ENCODE assay signal across 14 cellular contexts in genomic region chr15:89103481-89104171, GRCh38. TPM values are rescaled to one million over a fixed set of nuclear protein-coding genes. Genes with fewer than 3 reads are reported as not detected.
DNase-seq lines count a peak whose midpoint lies in the region; ATAC-seq and TF ChIP-seq lines count a peak whose summit lies in the region.
"Had no signal": no experiment of that assay in that cellular context is flagged by ENCODE, and none has a peak within 500 bp of the region (broad histone marks: within the 10 kb centered on the region; RNA-seq: fewer than 3 reads in every experiment).

No MANE protein-coding gene starts in this region.

- DNase-seq in HFFc6, result no peak
- DNase-seq in cerebellum (ENCODE audit: low spot score), result peak; percentile 59
- no peak for DNase-seq in right lobe of liver
- no peak for DNase-seq in stomach
- no peak for DNase-seq in type B pancreatic cell (ENCODE audit: extremely low spot score, unreplicated experiment)
- no peak for DNase-seq in kidney glomerular epithelial cell (lab: John Stamatoyannopoulos, UW)
- DNase-seq in NCI-H345 treated with DMSO at 0.1 percent for 48 hours (lab: John Stamatoyannopoulos, UW; ENCODE audit: unreplicated experiment), result no peak
- DNase-seq in 8988T, result no peak
- DNase-seq: activated CD4-positive, alpha-beta T cell treated with anti-CD3 and anti-CD28 coated beads, Interleukin-2, amount 10 ng/mL, durations not matched to agents 24 days and 14 days; activated naive CD8-positive, alpha-beta T cell treated with anti-CD3 and anti-CD28 coated beads, Interleukin-2, amount 50 U/mL, for 24 hours; activated T-cell treated with anti-CD3 and anti-CD28 coated beads, Interleukin-2, amount 50 U/mL, for 1 hour; DMS 273 treated with DMSO at 0.1 percent for 48 hours; H7; NCI-H1417 treated with DMSO at 0.1 percent for 48 hours had no signal

- H3K4me1 Mint-ChIP-seq in HFFc6 (ENCODE audit: low read depth) (peaks cover 83% of the 10 kb centered on the region), type B pancreatic cell (ENCODE audit: unreplicated experiment) (peaks cover 40% of the 10 kb centered on the region)

- ATAC-seq in right lobe of liver, result no peak
- ATAC-seq: activated naive CD8-positive, alpha-beta T cell treated with anti-CD3 and anti-CD28 coated beads, Interleukin-2, amount 50 U/mL, for 24 hours had no signal

- no peak for TF ChIP-seq EP300 in stomach (IDR thresholded peaks at IDR 0.05)

- H3K9me3 ChIP-seq in right lobe of liver (no peaks in the 10 kb centered on the region), stomach (no peaks in the 10 kb centered on the region)

- H3K27me3 ChIP-seq in right lobe of liver, result no peaks in the 10 kb centered on the region
- H3K27me3 ChIP-seq in stomach, result no peaks in the 10 kb centered on the region

- H3K27ac ChIP-seq in right lobe of liver (peak overlapping the region; percentile 2 to 76 (median 66)), stomach (peak overlapping the region; percentile 51 to 95 (median 79))

- TF ChIP-seq POLR2A in right lobe of liver (IDR thresholded peaks at IDR 0.05) (no peak), stomach (IDR thresholded peaks at IDR 0.05) (no peak)

- H3K36me3 ChIP-seq in right lobe of liver (peaks cover 0 to 6% (median 2%) of the 10 kb centered on the region in 4 donors), stomach (peaks cover 0 to 40% (median 13%) of the 10 kb centered on the region in 4 donors)

- peak overlapping the region; percentile 91 for H3K27ac Mint-ChIP-seq in HFFc6
- no peak overlapping the region for H3K27ac Mint-ChIP-seq in type B pancreatic cell
- H3K27ac Mint-ChIP-seq: activated CD4-positive, alpha-beta T cell treated with anti-CD3 and anti-CD28 coated beads, Interleukin-2, amount 10 ng/mL, durations not matched to agents 24 days and 14 days; activated naive CD8-positive, alpha-beta T cell treated with anti-CD3 and anti-CD28 coated beads, Interleukin-2, amount 50 U/mL, for 24 hours had no signal

- H3K36me3 Mint-ChIP-seq in HFFc6 (ENCODE audit: low read depth), result peaks cover 24% of the 10 kb centered on the region
- H3K36me3 Mint-ChIP-seq in type B pancreatic cell, result peaks cover 9% of the 10 kb centered on the region

- H3K27me3 Mint-ChIP-seq in HFFc6 (ENCODE audit: insufficient read depth), result peaks cover 3% of the 10 kb centered on the region
- no peaks in the 10 kb centered on the region for H3K27me3 Mint-ChIP-seq in type B pancreatic cell
- H3K27me3 Mint-ChIP-seq: activated CD4-positive, alpha-beta T cell treated with anti-CD3 and anti-CD28 coated beads, Interleukin-2, amount 10 ng/mL, durations not matched to agents 24 days and 14 days; activated naive CD8-positive, alpha-beta T cell treated with anti-CD3 and anti-CD28 coated beads, Interleukin-2, amount 50 U/mL, for 24 hours had no signal

- H3K4me3 ChIP-seq in right lobe of liver (no peak overlapping the region), stomach (no peak overlapping the region)

- H3K9me3 Mint-ChIP-seq in HFFc6 (no peaks in the 10 kb centered on the region), type B pancreatic cell (no peaks in the 10 kb centered on the region)
- H3K9me3 Mint-ChIP-seq: activated CD4-positive, alpha-beta T cell treated with anti-CD3 and anti-CD28 coated beads, Interleukin-2, amount 10 ng/mL, durations not matched to agents 24 days and 14 days; activated naive CD8-positive, alpha-beta T cell treated with anti-CD3 and anti-CD28 coated beads, Interleukin-2, amount 50 U/mL, for 24 hours had no signal

- H3K4me1 ChIP-seq in right lobe of liver, result peaks cover 0 to 63% (median 18%) of the 10 kb centered on the region in 4 donors
- peaks cover 56 to 98% (median 78%) of the 10 kb centered on the region in 4 donors for H3K4me1 ChIP-seq in stomach

- intact Hi-C loops in right lobe of liver (cut with DNase I), result no loop called here
- intact Hi-C loops in stomach (cut with DNase I; ENCODE audit: low total_unique reads), result no loop called here

- TF ChIP-seq CTCF in HFFc6 (IDR thresholded peaks at IDR 0.05) (no peak), right lobe of liver (IDR thresholded peaks at IDR 0.05) (no peak), stomach (IDR thresholded peaks at IDR 0.05) (no peak), type B pancreatic cell (conservative IDR thresholded peaks at IDR 0.05) (no peak)

- WGBS in right lobe of liver (ENCODE audit: insufficient coverage, low coverage, low lambda C conversion rate, missing lambda C conversion rate), result 46% methylated on average over 4 of the region's 5 CpGs
- WGBS in stomach, 5 donors, result 69 to 85% (median 78%) methylated on average over 5 of the region's 5 CpGs

- H3K4me3 Mint-ChIP-seq in HFFc6 (no peak overlapping the region), type B pancreatic cell (no peak overlapping the region)
- H3K4me3 Mint-ChIP-seq: activated CD4-positive, alpha-beta T cell treated with anti-CD3 and anti-CD28 coated beads, Interleukin-2, amount 10 ng/mL, durations not matched to agents 24 days and 14 days; activated naive CD8-positive, alpha-beta T cell treated with anti-CD3 and anti-CD28 coated beads, Interleukin-2, amount 50 U/mL, for 24 hours had no signal

RNA-seq across cellular contexts. Expression of gene ABHD2, which starts 15.4 kb away (rescaled TPM):
- total RNA-seq in HFFc6 (2021; fragmentation: NEBNext Ultra II Directional; extraction: Animal tissue kit (Norgen Biotek cat#: 25700)), result 10 to 100 TPM; 43.1 to 63.5 (median 51.8) TPM
- total RNA-seq in cerebellum, result 67.1 TPM
- 100 to 1,000 TPM; 136 to 392 (median 315) TPM for total RNA-seq in right lobe of liver
- total RNA-seq in stomach, result 100 to 1,000 TPM in 4 of 5 donors, 10 to 100 TPM in 1; 16.5 to 192 (median 148) TPM
- 10 to 100 TPM in 1 of 3 donors, 1 to 10 TPM in 2; 5.1 to 16.9 (median 8.9) TPM for polyA plus RNA-seq in stomach
- 55.4 and 63.9 TPM in 2 replicates for total RNA-seq in type B pancreatic cell (ENCODE audit: low replicate concordance)
